In the genomic region with DNA sequence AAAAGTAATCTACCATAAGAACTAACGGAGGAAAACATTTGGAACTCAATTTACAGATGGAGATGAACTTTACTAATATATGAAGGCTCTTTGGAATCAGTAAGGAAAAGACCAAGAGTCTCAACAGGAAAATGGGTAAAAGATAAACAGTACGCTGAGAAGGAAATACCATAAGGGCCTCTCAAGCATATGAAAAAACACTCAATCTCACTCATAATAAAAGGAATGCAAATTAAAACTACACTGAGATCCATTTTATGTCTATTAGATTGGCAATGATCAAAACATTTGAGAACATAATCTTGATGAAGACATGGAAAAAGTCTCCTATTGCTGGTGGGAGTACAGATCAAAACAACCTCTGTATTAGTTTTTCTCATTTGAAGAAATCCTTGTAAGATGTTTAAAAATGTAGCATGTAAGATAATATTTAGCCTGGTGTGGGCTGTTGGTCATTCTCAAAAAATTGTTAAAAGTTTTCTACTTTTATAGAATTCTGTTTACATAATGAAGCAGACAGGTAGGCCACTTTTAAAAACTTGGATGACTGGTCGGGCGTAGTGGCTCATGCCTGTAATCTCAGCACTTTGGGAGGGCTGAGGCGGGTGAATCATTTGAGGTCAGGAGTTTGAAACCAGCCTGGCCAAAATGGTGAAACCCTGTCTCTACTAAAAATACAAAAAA, we compare ENCODE assay signal across 16 cellular contexts. TPM values are rescaled to one million over a fixed set of nuclear protein-coding genes. Genes with fewer than 3 reads are reported as not detected.
A peak's percentile ranks its signal among the peaks of the same experiment; 100 is the strongest.
DNase-seq lines count a peak whose midpoint lies in the region; ATAC-seq and TF ChIP-seq lines count a peak whose summit lies in the region.
"Had no signal": no experiment of that assay in that cellular context is flagged by ENCODE, and none has a peak within 500 bp of the region (broad histone marks: within the 10 kb centered on the region; RNA-seq: fewer than 3 reads in every experiment).

No MANE protein-coding gene starts in this region.

- no peak overlapping the region for H2BK120ac ChIP-seq in IMR-90 (ENCODE audit: low read depth, low read length)

- H2AK5ac ChIP-seq in IMR-90 (ENCODE audit: low read depth, low read length), result no peak overlapping the region

- H4K20me1 ChIP-seq in IMR-90 (ENCODE audit: insufficient read depth, low read length), result peaks cover 16% of the 10 kb centered on the region; the same call in 1 of the 2 replicates

- no peak overlapping the region for H2BK20ac ChIP-seq in IMR-90 (ENCODE audit: low read depth, low read length)

- no peak for TF ChIP-seq RAD21 in IMR-90 (IDR thresholded peaks at IDR 0.05; ENCODE audit: low read length)

- H3K27ac Mint-ChIP-seq in Calu3 (ENCODE audit: unreplicated experiment) (no peak overlapping the region), chondrocyte (ENCODE audit: unreplicated experiment) (peak overlapping the region; percentile 80), osteocyte (ENCODE audit: unreplicated experiment) (peak overlapping the region; percentile 37)
- no peak overlapping the region for H3K27ac Mint-ChIP-seq in activated T-helper 1 cell treated with anti-CD3 and anti-CD28 coated beads, Interleukin-12 subunit alpha, Interleukin-12 subunit beta, Interleukin-2, Interleukin-4 antibody, amounts not matched to agents 30 ng/mL and 10 ng/mL and 1 ng/mL, durations not matched to agents 14 hours and 24 hours and 36 hours
- H3K27ac Mint-ChIP-seq: activated naive CD8-positive, alpha-beta T cell had no signal

- H4K91ac ChIP-seq in IMR-90 (ENCODE audit: insufficient read depth, low read depth, low read length), result no peak overlapping the region

- no peak for TF ChIP-seq CTCF in Calu3 (IDR thresholded peaks at IDR 0.05; ENCODE audit: unreplicated experiment)
- no peak for TF ChIP-seq CTCF in IMR-90 (conservative IDR thresholded peaks at IDR 0.05; ENCODE audit: low read depth, low read length)
- no peak for TF ChIP-seq CTCF in chondrocyte (IDR thresholded peaks at IDR 0.05)
- TF ChIP-seq CTCF in osteocyte (IDR thresholded peaks at IDR 0.05), result no peak
- no peak for TF ChIP-seq CTCF in omental fat pad (IDR thresholded peaks at IDR 0.05)

- peaks cover 3% of the 10 kb centered on the region; the same call in 1 of the 2 replicates for H3K36me3 ChIP-seq in IMR-90 (ENCODE audit: control insufficient read depth, insufficient read depth, low read length)
- H3K36me3 ChIP-seq: colonic mucosa had no signal

- H3K9me1 ChIP-seq in IMR-90 (ENCODE audit: insufficient read depth, low read length), result peaks cover 6% of the 10 kb centered on the region; the same call in 1 of the 2 replicates

- intact Hi-C loops in Calu3 (cut with micrococcal nuclease; ENCODE audit: unreplicated experiment), result no loop called here
- intact Hi-C loops in IMR-90 (cut with micrococcal nuclease), result no loop called here
- intact Hi-C loops in activated T-helper 1 cell treated with anti-CD3 and anti-CD28 coated beads, Interleukin-12 subunit alpha, Interleukin-12 subunit beta, Interleukin-2, Interleukin-4 antibody, amounts not matched to agents 30 ng/mL and 10 ng/mL and 1 ng/mL, durations not matched to agents 14 hours and 24 hours and 36 hours (cut with micrococcal nuclease), result no loop called here

- H3K4me1 ChIP-seq in IMR-90 (ENCODE audit: control insufficient read depth, insufficient read depth, low read length), result peaks cover 4% of the 10 kb centered on the region
- H3K4me1 ChIP-seq: colonic mucosa had no signal

- CTCF ChIA-PET in Calu3 (lab: Charles Lee), result no interaction called here
- CTCF ChIA-PET in IMR-90 (lab: Yijun Ruan, JAX), result no interaction called here

- no peak overlapping the region for H3K14ac ChIP-seq in IMR-90 (replicated peaks; ENCODE audit: low read depth, low read length)

- H3K4me3 Mint-ChIP-seq in Calu3 (ENCODE audit: low read depth, unreplicated experiment) (no peak overlapping the region), chondrocyte (ENCODE audit: unreplicated experiment) (no peak overlapping the region), osteocyte (ENCODE audit: unreplicated experiment) (no peak overlapping the region)
- no peak overlapping the region for H3K4me3 Mint-ChIP-seq in activated T-helper 1 cell treated with anti-CD3 and anti-CD28 coated beads, Interleukin-12 subunit alpha, Interleukin-12 subunit beta, Interleukin-2, Interleukin-4 antibody, amounts not matched to agents 30 ng/mL and 10 ng/mL and 1 ng/mL, durations not matched to agents 14 hours and 24 hours and 36 hours
- H3K4me3 Mint-ChIP-seq: activated naive CD8-positive, alpha-beta T cell; stimulated activated naive CD8-positive, alpha-beta T cell treated with anti-CD3 and anti-CD28 coated beads, Interleukin-15, Interleukin-2, amounts not matched to agents 100 ng/mL and 50 ng/mL, for 24 hours; T-cell had no signal

- H3K18ac ChIP-seq in IMR-90 (ENCODE audit: low read depth, low read length), result no peak overlapping the region

- ATAC-seq in IMR-90 (ENCODE audit: low read depth) (peak; percentile 81), omental fat pad (ENCODE audit: low FRiP score) (no peak)
- ATAC-seq: T-cell had no signal

- peak overlapping the region; percentile 87 for H2BK5ac ChIP-seq in IMR-90 (ENCODE audit: low read depth, low read length, poor library complexity, severe bottlenecking)

- H3K27me3 ChIP-seq in IMR-90 (ENCODE audit: control insufficient read depth, insufficient read depth, low read length), result no peaks in the 10 kb centered on the region
- H3K27me3 ChIP-seq: colonic mucosa had no signal

- no peak overlapping the region for H2BK15ac ChIP-seq in IMR-90 (ENCODE audit: low read depth, low read length)

- H3K4me3 ChIP-seq in IMR-90 (ENCODE audit: insufficient read depth, low read depth, low read length), result no peak overlapping the region
- H3K4me3 ChIP-seq: colonic mucosa had no signal

- POLR2A ChIA-PET in IMR-90 (lab: Charles Lee; ENCODE audit: unreplicated experiment), result no interaction called here

- H3K4me1 Mint-ChIP-seq in Calu3 (ENCODE audit: low read depth, unreplicated experiment), result no peaks in the 10 kb centered on the region
- H3K4me1 Mint-ChIP-seq in chondrocyte (ENCODE audit: low read depth), result peaks cover 61% of the 10 kb centered on the region
- H3K4me1 Mint-ChIP-seq in osteocyte (ENCODE audit: unreplicated experiment), result peaks cover 41% of the 10 kb centered on the region
- peaks cover 33% of the 10 kb centered on the region for H3K4me1 Mint-ChIP-seq in activated T-helper 1 cell treated with anti-CD3 and anti-CD28 coated beads, Interleukin-12 subunit alpha, Interleukin-12 subunit beta, Interleukin-2, Interleukin-4 antibody, amounts not matched to agents 30 ng/mL and 10 ng/mL and 1 ng/mL, durations not matched to agents 14 hours and 24 hours and 36 hours (ENCODE audit: low read depth)

- H3K9me3 Mint-ChIP-seq in Calu3 (ENCODE audit: low read depth, unreplicated experiment) (no peaks in the 10 kb centered on the region), chondrocyte (ENCODE audit: low read depth) (no peaks in the 10 kb centered on the region), osteocyte (ENCODE audit: unreplicated experiment) (no peaks in the 10 kb centered on the region)
- H3K9me3 Mint-ChIP-seq in activated T-helper 1 cell treated with anti-CD3 and anti-CD28 coated beads, Interleukin-12 subunit alpha, Interleukin-12 subunit beta, Interleukin-2, Interleukin-4 antibody, amounts not matched to agents 30 ng/mL and 10 ng/mL and 1 ng/mL, durations not matched to agents 14 hours and 24 hours and 36 hours, result no peaks in the 10 kb centered on the region
- H3K9me3 Mint-ChIP-seq: stimulated activated naive CD8-positive, alpha-beta T cell treated with anti-CD3 and anti-CD28 coated beads, Interleukin-15, Interleukin-2, amounts not matched to agents 100 ng/mL and 50 ng/mL, for 24 hours; T-cell had no signal

- no CpG with 5 or more reads among the region's 5 CpGs for WGBS in IMR-90 (ENCODE audit: extremely low coverage in 2 of 2, insufficient read length in 1 of 2), 2 experiments

- peak overlapping the region; percentile 86; the same call in 1 of the 2 replicates for H3K4me2 ChIP-seq in IMR-90 (ENCODE audit: low read depth, low read length)

- no peak overlapping the region for H4K8ac ChIP-seq in IMR-90 (ENCODE audit: low read depth in 2 of 2, low read length in 2 of 2)

- DNase-seq in Calu3, result peak; percentile 10
- peak; percentile 56 for DNase-seq in IMR-90
- DNase-seq in chondrocyte (ENCODE audit: low spot score), result no peak
- DNase-seq in osteocyte (ENCODE audit: extremely low spot score, unreplicated experiment), result no peak
- DNase-seq in omental fat pad (ENCODE audit: low spot score), result no peak
- no peak for DNase-seq in activated T-helper 1 cell treated with anti-CD3 and anti-CD28 coated beads, Interleukin-12 subunit alpha, Interleukin-12 subunit beta, Interleukin-2, Interleukin-4 antibody, amounts not matched to agents 30 ng/mL and 10 ng/mL and 1 ng/mL, durations not matched to agents 14 hours and 24 hours and 36 hours (ENCODE audit: low spot score)
- no peak for DNase-seq in ecto neural progenitor cell (ENCODE audit: low spot score)
- DNase-seq in activated CD4-positive, CD25-positive, alpha-beta regulatory T cell (lab: John Stamatoyannopoulos, UW), result no peak
- DNase-seq: colonic mucosa; foreskin melanocyte; NCI-H2171; stimulated activated CD4-positive, alpha-beta T cell treated with anti-CD3 and anti-CD28 coated beads, Interleukin-2, amount 100 ng/mL, for 48 hours; T-cell had no signal

- no peak for TF ChIP-seq POLR2A in IMR-90 (IDR thresholded peaks at IDR 0.05; ENCODE audit: low read depth, low read length)

- no peak overlapping the region for H4K5ac ChIP-seq in IMR-90 (ENCODE audit: low read depth, low read length)

- H3K9me3 ChIP-seq in IMR-90 (ENCODE audit: control insufficient read depth, insufficient read depth, low read length), result no peaks in the 10 kb centered on the region
- H3K9me3 ChIP-seq: colonic mucosa had no signal

- H3K27me3 Mint-ChIP-seq in Calu3 (ENCODE audit: unreplicated experiment) (no peaks in the 10 kb centered on the region), chondrocyte (ENCODE audit: low read depth) (no peaks in the 10 kb centered on the region), osteocyte (ENCODE audit: unreplicated experiment) (no peaks in the 10 kb centered on the region)
- H3K27me3 Mint-ChIP-seq in activated T-helper 1 cell treated with anti-CD3 and anti-CD28 coated beads, Interleukin-12 subunit alpha, Interleukin-12 subunit beta, Interleukin-2, Interleukin-4 antibody, amounts not matched to agents 30 ng/mL and 10 ng/mL and 1 ng/mL, durations not matched to agents 14 hours and 24 hours and 36 hours (ENCODE audit: insufficient read depth), result no peaks in the 10 kb centered on the region
- H3K27me3 Mint-ChIP-seq: activated naive CD8-positive, alpha-beta T cell; stimulated activated naive CD8-positive, alpha-beta T cell treated with anti-CD3 and anti-CD28 coated beads, Interleukin-15, Interleukin-2, amounts not matched to agents 100 ng/mL and 50 ng/mL, for 24 hours; T-cell had no signal

- no peak overlapping the region for H3K56ac ChIP-seq in IMR-90 (ENCODE audit: extremely low read depth, insufficient read depth, low read length)

- no peak overlapping the region for H3K9ac ChIP-seq in IMR-90 (ENCODE audit: low read depth, low read length)

- no peak overlapping the region for H3K27ac ChIP-seq in IMR-90 (ENCODE audit: insufficient read depth, low read length)
- H3K27ac ChIP-seq: C4-2B, colonic mucosa had no signal

- H3K79me1 ChIP-seq in IMR-90 (ENCODE audit: low read depth in 1 of 2, low read length in 2 of 2), result peaks cover 23 to 59% of the 10 kb centered on the region in 2 experiments

- BruUV-seq in Calu3 (replicated peaks; lab: Mats Ljungman, UMichigan) (no TSS peak), IMR-90 (replicated peaks; lab: Mats Ljungman, UMichigan) (no TSS peak)

- no peak overlapping the region for H2AK9ac ChIP-seq in IMR-90 (replicated peaks; ENCODE audit: low read depth, low read length, poor library complexity)

- dilution Hi-C loops in IMR-90 (cut with HindIII; ENCODE audit: low sequenced_read_pairs, unreplicated experiment), result no loop called here

- H3K4ac ChIP-seq in IMR-90 (ENCODE audit: low read depth, low read length), result no peak overlapping the region

- H3K23ac ChIP-seq in IMR-90 (ENCODE audit: low read depth, low read length), result no peak overlapping the region

- H3K36me3 Mint-ChIP-seq in Calu3 (ENCODE audit: insufficient read depth, unreplicated experiment) (no peaks in the 10 kb centered on the region), chondrocyte (ENCODE audit: low read depth) (no peaks in the 10 kb centered on the region), osteocyte (ENCODE audit: unreplicated experiment) (peaks cover 3% of the 10 kb centered on the region)
- H3K36me3 Mint-ChIP-seq in activated T-helper 1 cell treated with anti-CD3 and anti-CD28 coated beads, Interleukin-12 subunit alpha, Interleukin-12 subunit beta, Interleukin-2, Interleukin-4 antibody, amounts not matched to agents 30 ng/mL and 10 ng/mL and 1 ng/mL, durations not matched to agents 14 hours and 24 hours and 36 hours (ENCODE audit: low read depth), result peaks cover 7% of the 10 kb centered on the region
- H3K36me3 Mint-ChIP-seq: T-cell had no signal

- no peak overlapping the region for H2AFZ ChIP-seq in IMR-90 (replicated peaks; ENCODE audit: low read length, poor library complexity)

- in situ Hi-C loops in IMR-90 (cut with MboI; ENCODE audit: low sequenced_read_pairs), result loop anchor here (10.0 kb wide), 1 partner anchor 204 kb away; no protein-coding TSS in a partner anchor

RNA-seq across cellular contexts. Expression of gene REV3L, which starts 14.5 kb away (rescaled TPM):
- total RNA-seq in Calu3 (2022) (17.2 and 19.0 TPM in 2 replicates), IMR-90 (2012; rRNA removed) (15.4 and 24.4 TPM in 2 replicates), chondrocyte (38.0 to 60.1 TPM (median 38.0 TPM) in 3 replicates), osteocyte (26.4 and 29.4 TPM in 2 replicates), omental fat pad (100 to 1,000 TPM in 1 of 4 donors, 10 to 100 TPM in 3; 55.5 to 111 (median 63.2) TPM)
- polyA plus RNA-seq in IMR-90 (2012; rRNA removed), result 6.0 and 7.4 TPM in 2 replicates
- polyA plus RNA-seq in IMR-90 (2012; cell fraction: cytosol; rRNA removed), result 1.4 and 3.2 TPM in 2 replicates
- 2.2 and 19.3 TPM in 2 replicates for polyA plus RNA-seq in IMR-90 (2012; cell fraction: nucleus; rRNA removed; ENCODE audit: low replicate concordance)
- total RNA-seq in activated T-helper 1 cell treated with anti-CD3 and anti-CD28 coated beads, Interleukin-12 subunit alpha, Interleukin-12 subunit beta, Interleukin-2, Interleukin-4 antibody, amounts not matched to agents 30 ng/mL and 10 ng/mL and 1 ng/mL, durations not matched to agents 14 hours and 24 hours and 36 hours, result 18.3 and 23.3 TPM in 2 replicates

Comparison
In these comparisons a context has a peak if more than half of its experiments do, and no peak if none do; other contexts are left out.
1. DNase-seq: peak in Calu3 (single experiment) and IMR-90 (single experiment); none in chondrocyte (single experiment), osteocyte (single experiment), omental fat pad (single experiment), activated T-helper 1 cell treated with anti-CD3 and anti-CD28 coated beads, Interleukin-12 subunit alpha, Interleukin-12 subunit beta, Interleukin-2, Interleukin-4 antibody, amounts not matched to agents 30 ng/mL and 10 ng/mL and 1 ng/mL, durations not matched to agents 14 hours and 24 hours and 36 hours (single experiment), ecto neural progenitor cell (single experiment) and activated CD4-positive, CD25-positive, alpha-beta regulatory T cell (0 of 4).
2. H3K27ac Mint-ChIP-seq: peak in chondrocyte (single experiment) and osteocyte (single experiment); none in Calu3 (single experiment) and activated T-helper 1 cell treated with anti-CD3 and anti-CD28 coated beads, Interleukin-12 subunit alpha, Interleukin-12 subunit beta, Interleukin-2, Interleukin-4 antibody, amounts not matched to agents 30 ng/mL and 10 ng/mL and 1 ng/mL, durations not matched to agents 14 hours and 24 hours and 36 hours (single experiment).